Comparison of ENCODE assay signal across 1 cellular context in the genomic region with DNA sequence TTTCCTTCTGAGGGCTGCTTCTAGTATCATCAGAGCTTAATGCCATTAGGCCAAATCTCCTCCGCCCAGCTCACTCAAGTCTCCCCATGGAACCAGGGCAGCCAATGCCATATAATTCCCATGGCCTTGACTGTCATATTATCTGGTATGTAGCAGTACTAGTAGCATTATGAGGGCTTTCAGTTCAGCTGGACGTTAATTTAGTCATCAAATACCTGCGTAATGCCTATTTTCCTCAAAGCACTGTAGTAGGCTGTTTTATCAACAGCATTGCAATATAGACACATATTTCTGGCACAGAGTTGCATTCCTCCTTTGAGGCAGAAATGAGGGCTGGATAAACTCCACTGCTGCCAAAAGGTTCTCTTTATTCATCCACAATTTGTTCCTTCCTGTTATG.
TF ChIP-seq lines count a peak whose summit lies in the region.

No MANE protein-coding gene starts in this region.

TF ChIP-seq in endothelial cell of umbilical vein, 7 proteins besides CTCF, POLR2A, EP300 and RAD21:
- TF ChIP-seq GATA2 (IDR thresholded peaks at IDR 0.05; ENCODE audit: insufficient read depth, insufficient read length, low read depth, low read length), result no peak
- TF ChIP-seq EZH2 (IDR thresholded peaks at IDR 0.05; ENCODE audit: borderline replicate concordance, low read depth, low read length, severe bottlenecking), result no peak
- no peak for TF ChIP-seq MYC (IDR thresholded peaks at IDR 0.05; ENCODE audit: low read depth, low read length)
- TF ChIP-seq POLR2AphosphoS5 (IDR thresholded peaks at IDR 0.05; ENCODE audit: insufficient read depth, low read depth, low read length), result no peak
- TF ChIP-seq, protein P1, sequence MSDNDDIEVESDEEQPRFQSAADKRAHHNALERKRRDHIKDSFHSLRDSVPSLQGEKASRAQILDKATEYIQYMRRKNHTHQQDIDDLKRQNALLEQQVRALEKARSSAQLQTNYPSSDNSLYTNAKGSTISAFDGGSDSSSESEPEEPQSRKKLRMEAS (IDR thresholded peaks at IDR 0.05; ENCODE audit: insufficient read depth, insufficient read length), result no peak
- TF ChIP-seq FOS (IDR thresholded peaks at IDR 0.05; ENCODE audit: borderline replicate concordance, insufficient read depth, low read length), result no peak
- no peak for TF ChIP-seq JUN (IDR thresholded peaks at IDR 0.05; ENCODE audit: borderline replicate concordance, insufficient read depth, insufficient read length, low read depth)
